14 cellular contexts compared by ENCODE assay signal in genomic region chr10:118809372-118809695, GRCh38. TPM values are rescaled to one million over a fixed set of nuclear protein-coding genes. Genes with fewer than 3 reads are reported as not detected.
DNase-seq lines count a peak whose midpoint lies in the region; TF ChIP-seq lines count a peak whose summit lies in the region.
"Had no signal": no experiment of that assay in that cellular context is flagged by ENCODE, and none has a peak within 500 bp of the region (broad histone marks: within the 10 kb centered on the region; RNA-seq: fewer than 3 reads in every experiment).

No MANE protein-coding gene starts in this region.

- H3K4me1 ChIP-seq in BLaER1 treated with 17β-estradiol and CSF1 and Interleukin-3, amounts not matched to agents 10 nM and 100 nM: peaks cover 8 to 22% (median 16%) of the 10 kb centered on the region in 10 experiments; a peak in 19 of 20 replicates
- H3K4me1 ChIP-seq in uterus: no peaks in the 10 kb centered on the region
- H3K4me1 ChIP-seq: Peyer's patch had no signal

- H3K4me3 ChIP-seq in BLaER1 treated with 17β-estradiol and CSF1 and Interleukin-3, amounts not matched to agents 10 nM and 100 nM: no peak overlapping the region
- H3K4me3 ChIP-seq in uterus: no peak overlapping the region
- H3K4me3 ChIP-seq: Peyer's patch had no signal

- intact Hi-C loops in dendritic cell treated with granulocyte-macrophage colony-stimulating factor and Interleukin-4, amounts not matched to agents 40 ng/mL and 50 ng/mL, for 4 days (cut with micrococcal nuclease): no loop called here
- intact Hi-C loops in uterus (cut with DNase I; ENCODE audit: low total_unique reads): loop anchor here (10.0 kb wide), 1 partner anchor 245 kb away; no protein-coding TSS in a partner anchor

- no peaks in the 10 kb centered on the region for H3K9me3 ChIP-seq in BLaER1 treated with 17β-estradiol and CSF1 and Interleukin-3, amounts not matched to agents 10 nM and 100 nM (replicated peaks in 1 of 11)
- no peaks in the 10 kb centered on the region for H3K9me3 ChIP-seq in uterus
- H3K9me3 ChIP-seq: Peyer's patch had no signal

- no peak overlapping the region for H3K4me3 Mint-ChIP-seq in dendritic cell treated with granulocyte-macrophage colony-stimulating factor and Interleukin-4, amounts not matched to agents 40 ng/mL and 50 ng/mL, for 4 days
- no peak overlapping the region for H3K4me3 Mint-ChIP-seq in nephron progenitor cell
- H3K4me3 Mint-ChIP-seq: B cell; CD8-positive, alpha-beta T cell; HFFc6 had no signal

- peaks cover 14% of the 10 kb centered on the region for H3K4me1 Mint-ChIP-seq in dendritic cell treated with granulocyte-macrophage colony-stimulating factor and Interleukin-4, amounts not matched to agents 40 ng/mL and 50 ng/mL, for 4 days (ENCODE audit: low read depth)
- peaks cover 45% of the 10 kb centered on the region for H3K4me1 Mint-ChIP-seq in nephron progenitor cell
- H3K4me1 Mint-ChIP-seq: B cell had no signal

- no peaks in the 10 kb centered on the region for H3K27me3 ChIP-seq in BLaER1 treated with 17β-estradiol and CSF1 and Interleukin-3, amounts not matched to agents 10 nM and 100 nM
- H3K27me3 ChIP-seq in uterus: no peaks in the 10 kb centered on the region
- H3K27me3 ChIP-seq: Peyer's patch had no signal

- no peaks in the 10 kb centered on the region for H4K20me1 ChIP-seq in BLaER1 treated with 17β-estradiol and CSF1 and Interleukin-3, amounts not matched to agents 10 nM and 100 nM

- no peaks in the 10 kb centered on the region for H3K36me3 ChIP-seq in BLaER1 treated with 17β-estradiol and CSF1 and Interleukin-3, amounts not matched to agents 10 nM and 100 nM
- H3K36me3 ChIP-seq in uterus: no peaks in the 10 kb centered on the region
- H3K36me3 ChIP-seq: Peyer's patch had no signal

- no peak for TF ChIP-seq POLR2A in uterus (IDR thresholded peaks at IDR 0.05)

- peak overlapping the region in 7 of 11 experiments; percentile 3 to 53 (median 16); a peak in 5 of 22 replicates for H3K4me2 ChIP-seq in BLaER1 treated with 17β-estradiol and CSF1 and Interleukin-3, amounts not matched to agents 10 nM and 100 nM

- no peaks in the 10 kb centered on the region for H3K9me3 Mint-ChIP-seq in dendritic cell treated with granulocyte-macrophage colony-stimulating factor and Interleukin-4, amounts not matched to agents 40 ng/mL and 50 ng/mL, for 4 days
- no peaks in the 10 kb centered on the region for H3K9me3 Mint-ChIP-seq in nephron progenitor cell
- H3K9me3 Mint-ChIP-seq: CD8-positive, alpha-beta T cell; HFFc6 had no signal

- H3K9ac ChIP-seq in BLaER1 treated with 17β-estradiol and CSF1 and Interleukin-3, amounts not matched to agents 10 nM and 100 nM: no peak overlapping the region

- H3K27ac Mint-ChIP-seq in dendritic cell treated with granulocyte-macrophage colony-stimulating factor and Interleukin-4, amounts not matched to agents 40 ng/mL and 50 ng/mL, for 4 days: peak overlapping the region; percentile 3
- no peak overlapping the region for H3K27ac Mint-ChIP-seq in nephron progenitor cell
- H3K27ac Mint-ChIP-seq: B cell; CD8-positive, alpha-beta T cell; HFFc6 had no signal

- TF ChIP-seq CTCF in nephron progenitor cell (IDR thresholded peaks at IDR 0.05): no peak
- TF ChIP-seq CTCF in uterus (IDR thresholded peaks at IDR 0.05): no peak

- peaks cover 11% of the 10 kb centered on the region for H3K27me3 Mint-ChIP-seq in dendritic cell treated with granulocyte-macrophage colony-stimulating factor and Interleukin-4, amounts not matched to agents 40 ng/mL and 50 ng/mL, for 4 days
- peaks cover 3% of the 10 kb centered on the region for H3K27me3 Mint-ChIP-seq in nephron progenitor cell (ENCODE audit: low read depth, poor library complexity)

- H3K36me3 Mint-ChIP-seq in dendritic cell treated with granulocyte-macrophage colony-stimulating factor and Interleukin-4, amounts not matched to agents 40 ng/mL and 50 ng/mL, for 4 days (ENCODE audit: low read depth): no peaks in the 10 kb centered on the region
- no peaks in the 10 kb centered on the region for H3K36me3 Mint-ChIP-seq in nephron progenitor cell (ENCODE audit: low read depth)
- H3K36me3 Mint-ChIP-seq: CD8-positive, alpha-beta T cell had no signal

- no peak overlapping the region for H3K27ac ChIP-seq in BLaER1 treated with 17β-estradiol and CSF1 and Interleukin-3, amounts not matched to agents 10 nM and 100 nM
- H3K27ac ChIP-seq in uterus: no peak overlapping the region
- H3K27ac ChIP-seq: Peyer's patch had no signal

- DNase-seq in MV-4-11 (lab: John Stamatoyannopoulos, UW) (peak; percentile 49), nephron progenitor cell (peak; percentile 12), SHP77 treated with DMSO at 0.1 percent for 48 hours (lab: John Stamatoyannopoulos, UW) (no peak), uterus (no peak), hippocampal formation (lab: John Stamatoyannopoulos, UW) (no peak)
- DNase-seq: HFFc6, NCI-H1092, NCI-H1694, NCI-H446, Peyer's patch had no signal

RNA-seq across cellular contexts. Expression of gene CACUL1, which starts 54.6 kb away (rescaled TPM):
- total RNA-seq in uterus: 10 to 100 TPM; 24.8 to 61.0 (median 29.6) TPM

Comparison
In these comparisons a context has a peak if more than half of its experiments do, and no peak if none do; other contexts are left out.
1. DNase-seq: peak in MV-4-11 (single experiment) and nephron progenitor cell (single experiment); none in SHP77 treated with DMSO at 0.1 percent for 48 hours (single experiment), uterus (0 of 2) and hippocampal formation (0 of 2).